8 cellular contexts compared by ENCODE assay signal in the genomic region with DNA sequence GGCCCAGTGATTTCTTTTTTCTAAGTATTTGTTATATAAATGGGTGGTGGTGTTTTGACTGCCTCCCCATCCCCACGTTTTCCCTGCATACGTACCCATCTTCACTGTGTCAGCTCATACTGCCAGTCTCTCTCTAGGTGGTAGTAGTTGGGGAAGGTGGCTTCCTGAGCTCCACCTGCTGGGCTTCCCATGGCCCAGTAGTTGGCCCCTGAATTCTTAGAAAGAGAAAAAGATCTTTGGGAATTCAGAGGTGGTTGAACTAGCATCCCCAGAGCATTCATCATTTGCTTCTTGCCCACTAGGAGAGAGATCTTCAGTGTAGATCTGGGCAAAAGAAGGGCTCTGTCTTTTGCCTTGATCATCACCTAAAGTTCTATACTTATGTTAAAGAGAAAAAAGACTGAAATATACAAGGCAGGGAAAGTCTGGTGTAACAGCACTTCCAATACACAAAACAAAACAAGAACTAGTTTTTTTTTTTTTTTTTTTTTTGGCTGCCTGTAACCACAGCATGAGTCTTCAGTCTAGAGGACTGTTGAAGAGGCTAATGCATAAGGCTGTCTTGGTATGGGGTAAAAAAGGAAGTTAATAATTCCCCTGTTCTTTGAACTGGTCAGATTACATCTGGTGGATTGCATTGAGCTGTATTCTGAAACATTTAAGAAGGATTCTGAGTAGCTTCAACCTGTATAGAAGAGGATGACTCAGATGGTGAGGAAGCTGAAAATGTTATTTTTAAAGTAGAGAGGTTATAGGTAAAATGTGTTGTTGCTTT.
DNase-seq lines count a peak whose midpoint lies in the region; ATAC-seq and TF ChIP-seq lines count a peak whose summit lies in the region.

No MANE protein-coding gene starts in this region.

- in situ Hi-C loops in IMR-90 (cut with MboI; ENCODE audit: low sequenced_read_pairs): no loop called here

- no peak overlapping the region for H3K23ac ChIP-seq in IMR-90 (ENCODE audit: low read depth, low read length)

- no CpG with 5 or more reads among the region's 2 CpGs for WGBS in IMR-90 (ENCODE audit: extremely low coverage in 2 of 2, insufficient read length in 1 of 2), 2 experiments

- H3K9ac ChIP-seq in IMR-90 (ENCODE audit: low read depth, low read length): no peak overlapping the region

- H2BK15ac ChIP-seq in IMR-90 (ENCODE audit: low read depth, low read length): no peak overlapping the region

- H3K4me3 ChIP-seq in IMR-90 (ENCODE audit: insufficient read depth, low read depth, low read length): no peak overlapping the region

- DNase-seq in IMR-90: peak; percentile 55
- peak; percentile 83 for DNase-seq in iris pigment epithelial cell (ENCODE audit: low read depth)
- no peak for DNase-seq in activated naive CD4-positive, alpha-beta T cell treated with anti-CD3 and anti-CD28 coated beads, Interleukin-2, amount 50 U/mL, for 16 hours
- DNase-seq in HuH-7 (ENCODE audit: low spot score): no peak
- DNase-seq in NCI-H2029 treated with DMSO at 0.1 percent for 48 hours (lab: John Stamatoyannopoulos, UW): no peak
- no peak for DNase-seq in SW 1271 (lab: John Stamatoyannopoulos, UW)

- H4K20me1 ChIP-seq in IMR-90 (ENCODE audit: insufficient read depth, low read length): no peaks in the 10 kb centered on the region

- CTCF ChIA-PET in IMR-90 (lab: Yijun Ruan, JAX): no interaction called here

- no peak for TF ChIP-seq RAD21 in IMR-90 (IDR thresholded peaks at IDR 0.05; ENCODE audit: low read length)

- H2BK20ac ChIP-seq in IMR-90 (ENCODE audit: low read depth, low read length): no peak overlapping the region

- H3K56ac ChIP-seq in IMR-90 (ENCODE audit: extremely low read depth, insufficient read depth, low read length): no peak overlapping the region

- H3K4me2 ChIP-seq in IMR-90 (ENCODE audit: low read depth, low read length): no peak overlapping the region

- no peak overlapping the region for H3K4ac ChIP-seq in IMR-90 (ENCODE audit: low read depth, low read length)

- no peak overlapping the region for H2AFZ ChIP-seq in IMR-90 (replicated peaks; ENCODE audit: low read length, poor library complexity)

- POLR2A ChIA-PET in IMR-90 (lab: Charles Lee; ENCODE audit: unreplicated experiment): no interaction called here

- H4K8ac ChIP-seq in IMR-90 (ENCODE audit: low read depth in 2 of 2, low read length in 2 of 2): no peak overlapping the region

- H2AK9ac ChIP-seq in IMR-90 (replicated peaks; ENCODE audit: low read depth, low read length, poor library complexity): no peak overlapping the region

- H3K27ac ChIP-seq in IMR-90 (ENCODE audit: insufficient read depth, low read length): no peak overlapping the region

- intact Hi-C loops in IMR-90 (cut with micrococcal nuclease): no loop called here

- H3K9me3 ChIP-seq in IMR-90 (ENCODE audit: control insufficient read depth, insufficient read depth, low read length): no peaks in the 10 kb centered on the region

- ATAC-seq in GM18502 (IDR thresholded peaks at IDR 0.05; ENCODE audit: poor library complexity, unreplicated experiment) (peak; percentile 95), GM21786 (IDR thresholded peaks at IDR 0.05; ENCODE audit: unreplicated experiment) (peak; percentile 94), IMR-90 (ENCODE audit: low read depth) (peak; percentile 48; the same call in 1 of the 2 replicates)

- no peaks in the 10 kb centered on the region for H3K27me3 ChIP-seq in IMR-90 (ENCODE audit: control insufficient read depth, insufficient read depth, low read length)

- no peak overlapping the region for H4K5ac ChIP-seq in IMR-90 (ENCODE audit: low read depth, low read length)

- H4K91ac ChIP-seq in IMR-90 (ENCODE audit: insufficient read depth, low read depth, low read length): no peak overlapping the region

- H2BK120ac ChIP-seq in IMR-90 (ENCODE audit: low read depth, low read length): no peak overlapping the region

- no peaks in the 10 kb centered on the region for H3K9me1 ChIP-seq in IMR-90 (ENCODE audit: insufficient read depth, low read length)

- H3K18ac ChIP-seq in IMR-90 (ENCODE audit: low read depth, low read length): no peak overlapping the region

- no TSS peak for BruUV-seq in IMR-90 (replicated peaks; lab: Mats Ljungman, UMichigan)

- no peaks in the 10 kb centered on the region for H3K79me1 ChIP-seq in IMR-90 (ENCODE audit: low read depth in 1 of 2, low read length in 2 of 2)

- no peaks in the 10 kb centered on the region for H3K4me1 ChIP-seq in IMR-90 (ENCODE audit: control insufficient read depth, insufficient read depth, low read length)

- TF ChIP-seq CTCF in IMR-90 (conservative IDR thresholded peaks at IDR 0.05; ENCODE audit: low read depth, low read length): no peak

- H2AK5ac ChIP-seq in IMR-90 (ENCODE audit: low read depth, low read length): no peak overlapping the region

- no peak overlapping the region for H3K14ac ChIP-seq in IMR-90 (replicated peaks; ENCODE audit: low read depth, low read length)

- dilution Hi-C loops in IMR-90 (cut with HindIII; ENCODE audit: low sequenced_read_pairs, unreplicated experiment): no loop called here

- no peak overlapping the region for H2BK5ac ChIP-seq in IMR-90 (ENCODE audit: low read depth, low read length, poor library complexity, severe bottlenecking)

- TF ChIP-seq POLR2A in IMR-90 (IDR thresholded peaks at IDR 0.05; ENCODE audit: low read depth, low read length): no peak

- H3K36me3 ChIP-seq in IMR-90 (ENCODE audit: control insufficient read depth, insufficient read depth, low read length): no peaks in the 10 kb centered on the region

TF ChIP-seq in IMR-90, 13 proteins besides CTCF, POLR2A, EP300 and RAD21:
- TF ChIP-seq, protein P1, sequence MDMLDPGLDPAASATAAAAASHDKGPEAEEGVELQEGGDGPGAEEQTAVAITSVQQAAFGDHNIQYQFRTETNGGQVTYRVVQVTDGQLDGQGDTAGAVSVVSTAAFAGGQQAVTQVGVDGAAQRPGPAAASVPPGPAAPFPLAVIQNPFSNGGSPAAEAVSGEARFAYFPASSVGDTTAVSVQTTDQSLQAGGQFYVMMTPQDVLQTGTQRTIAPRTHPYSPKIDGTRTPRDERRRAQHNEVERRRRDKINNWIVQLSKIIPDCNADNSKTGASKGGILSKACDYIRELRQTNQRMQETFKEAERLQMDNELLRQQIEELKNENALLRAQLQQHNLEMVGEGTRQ (IDR thresholded peaks at IDR 0.05; ENCODE audit: low read depth, low read length): no peak
- TF ChIP-seq, protein P2, sequence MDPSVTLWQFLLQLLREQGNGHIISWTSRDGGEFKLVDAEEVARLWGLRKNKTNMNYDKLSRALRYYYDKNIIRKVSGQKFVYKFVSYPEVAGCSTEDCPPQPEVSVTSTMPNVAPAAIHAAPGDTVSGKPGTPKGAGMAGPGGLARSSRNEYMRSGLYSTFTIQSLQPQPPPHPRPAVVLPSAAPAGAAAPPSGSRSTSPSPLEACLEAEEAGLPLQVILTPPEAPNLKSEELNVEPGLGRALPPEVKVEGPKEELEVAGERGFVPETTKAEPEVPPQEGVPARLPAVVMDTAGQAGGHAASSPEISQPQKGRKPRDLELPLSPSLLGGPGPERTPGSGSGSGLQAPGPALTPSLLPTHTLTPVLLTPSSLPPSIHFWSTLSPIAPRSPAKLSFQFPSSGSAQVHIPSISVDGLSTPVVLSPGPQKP (IDR thresholded peaks at IDR 0.05; ENCODE audit: borderline replicate concordance, low read depth, low read length): no peak
- no peak for TF ChIP-seq SMC3 (IDR thresholded peaks at IDR 0.05; ENCODE audit: low read depth, low read length)
- TF ChIP-seq CEBPB (IDR thresholded peaks at IDR 0.05; ENCODE audit: low read depth, low read length): no peak
- no peak for TF ChIP-seq MAZ (IDR thresholded peaks at IDR 0.05; ENCODE audit: borderline replicate concordance, low read depth, low read length)
- no peak for TF ChIP-seq BHLHE40 (IDR thresholded peaks at IDR 0.05; ENCODE audit: low read depth, low read length)
- TF ChIP-seq MXI1 (IDR thresholded peaks at IDR 0.05; ENCODE audit: borderline replicate concordance, low read depth, low read length): no peak
- TF ChIP-seq CHD1 (IDR thresholded peaks at IDR 0.05; ENCODE audit: low read depth, low read length): no peak
- no peak for TF ChIP-seq RCOR1 (IDR thresholded peaks at IDR 0.05; ENCODE audit: insufficient replicate concordance, low read length)
- no peak for TF ChIP-seq RFX5 (IDR thresholded peaks at IDR 0.05; ENCODE audit: low read depth, low read length)
- TF ChIP-seq MAFK (IDR thresholded peaks at IDR 0.05; ENCODE audit: low read depth, low read length): no peak
- TF ChIP-seq NFE2L2 (IDR thresholded peaks at IDR 0.05; ENCODE audit: low read depth, low read length): no peak
- no peak for TF ChIP-seq FOS (IDR thresholded peaks at IDR 0.05; ENCODE audit: low read depth, low read length)

Comparison
In these comparisons a context has a peak if more than half of its experiments do, and no peak if none do; other contexts are left out.
1. DNase-seq: peak in IMR-90 (single experiment) and iris pigment epithelial cell (single experiment); none in activated naive CD4-positive, alpha-beta T cell treated with anti-CD3 and anti-CD28 coated beads, Interleukin-2, amount 50 U/mL, for 16 hours (single experiment), HuH-7 (single experiment), NCI-H2029 treated with DMSO at 0.1 percent for 48 hours (single experiment) and SW 1271 (0 of 2).
2. Peak in every context shown above with its lines, with median percentiles within 50 percentile points of each other: ATAC-seq.